Comparison of ENCODE assay signal across 8 cellular contexts in the genomic region with DNA sequence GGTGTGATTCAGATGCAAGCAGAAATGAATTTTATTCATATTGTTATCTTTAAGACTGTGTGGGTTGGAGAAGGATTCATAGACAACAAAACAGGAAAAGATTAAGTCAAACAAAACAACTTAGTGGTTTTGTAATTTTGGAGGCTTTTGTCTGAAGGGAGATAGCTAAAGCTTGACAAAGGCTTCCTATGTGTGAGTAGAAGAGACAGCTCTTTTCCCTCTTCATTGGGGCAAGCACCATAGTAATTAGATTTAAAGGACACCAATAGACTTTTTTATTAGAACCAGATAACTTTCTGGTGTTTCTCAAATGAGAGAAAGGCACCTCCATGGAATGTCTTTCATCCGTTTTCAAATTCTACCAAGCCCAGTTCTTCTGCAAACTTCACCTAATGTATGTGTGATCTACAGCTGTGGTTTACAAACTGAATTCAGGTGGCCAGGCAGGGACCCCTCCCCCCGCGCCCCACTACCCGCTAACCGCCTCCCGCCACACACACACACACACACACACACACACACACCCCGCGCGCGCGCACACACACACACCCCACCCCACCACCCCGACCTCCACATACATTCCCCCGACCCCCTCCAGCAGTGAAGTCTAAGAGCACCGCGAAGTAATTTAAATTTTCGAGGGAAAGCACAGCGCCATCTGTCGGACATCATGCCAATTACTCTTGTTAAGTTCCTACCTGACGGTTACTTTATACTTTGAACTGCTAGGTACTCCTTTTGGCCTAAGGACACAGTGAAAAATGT. TPM values are rescaled to one million over a fixed set of nuclear protein-coding genes. Genes with fewer than 3 reads are reported as not detected.
DNase-seq lines count a peak whose midpoint lies in the region; ATAC-seq and TF ChIP-seq lines count a peak whose summit lies in the region.

No MANE protein-coding gene starts in this region.

- H3K36me3 Mint-ChIP-seq in activated CD8-positive, alpha-beta T cell treated with anti-CD3 and anti-CD28 coated beads, Interleukin-2, amount 10 ng/mL, durations not matched to agents 7 days and 5 days (ENCODE audit: low read depth) = no peaks in the 10 kb centered on the region
- H3K36me3 Mint-ChIP-seq in endodermal cell (ENCODE audit: low read depth) = no peaks in the 10 kb centered on the region
- no peaks in the 10 kb centered on the region for H3K36me3 Mint-ChIP-seq in stimulated activated memory B cell treated with anti-CD40 and anti-IgM and Interleukin-4, amounts not matched to agents 10 μg/mL and 1 μg/mL and 100 μg/mL, for 72 hours
- H3K36me3 Mint-ChIP-seq in Caco-2 (ENCODE audit: insufficient read depth, unreplicated experiment) = no peaks in the 10 kb centered on the region

- H3K9me3 Mint-ChIP-seq in activated CD8-positive, alpha-beta T cell treated with anti-CD3 and anti-CD28 coated beads, Interleukin-2, amount 10 ng/mL, durations not matched to agents 7 days and 5 days (ENCODE audit: insufficient read depth) = no peaks in the 10 kb centered on the region
- H3K9me3 Mint-ChIP-seq in endodermal cell (no peaks in the 10 kb centered on the region), Caco-2 (ENCODE audit: unreplicated experiment) (peaks cover 9% of the 10 kb centered on the region)
- H3K9me3 Mint-ChIP-seq in stimulated activated memory B cell treated with anti-CD40 and anti-IgM and Interleukin-4, amounts not matched to agents 10 μg/mL and 1 μg/mL and 100 μg/mL, for 72 hours = no peaks in the 10 kb centered on the region

- H3K27ac ChIP-seq in endodermal cell (ENCODE audit: low read depth, low read length) = no peak overlapping the region
- no peak overlapping the region for H3K27ac ChIP-seq in mucosa of rectum (ENCODE audit: low read depth in 2 of 2, low read length in 2 of 2)

- TF ChIP-seq CTCF in NB4 (IDR thresholded peaks at IDR 0.05; ENCODE audit: low read depth, low read length) = peak; percentile 61
- TF ChIP-seq CTCF in endodermal cell (conservative IDR thresholded peaks at IDR 0.05) = peak; percentile 76
- TF ChIP-seq CTCF in Caco-2 (IDR thresholded peaks at IDR 0.05; ENCODE audit: insufficient read depth in 1 of 2, low read depth in 1 of 2, low read length in 1 of 2, severe bottlenecking in 1 of 2, unreplicated experiment in 1 of 2) = peak in 1 of 2 experiments; percentile 21

- H3K4me3 ChIP-seq in H7 (ENCODE audit: insufficient read depth, low read depth, low read length) (peak overlapping the region; percentile 18), NB4 (ENCODE audit: low read depth, low read length) (no peak overlapping the region), endodermal cell (ENCODE audit: low read length) (peak overlapping the region; percentile 68), mucosa of rectum (ENCODE audit: low read length in 2 of 2) (peak overlapping the region; percentile 27 to 47), Caco-2 (ENCODE audit: low read depth, low read length) (no peak overlapping the region)

- DNase-seq in EL = peak; percentile 56
- DNase-seq in H7 = peak; percentile 84
- peak; percentile 77 for DNase-seq in NB4 (ENCODE audit: low read depth)
- peak; percentile 78 for DNase-seq in activated CD8-positive, alpha-beta T cell treated with anti-CD3 and anti-CD28 coated beads, Interleukin-2, amount 10 ng/mL, durations not matched to agents 7 days and 5 days
- peak; percentile 91 for DNase-seq in endodermal cell
- DNase-seq in Caco-2 = no peak

- H3K9me3 ChIP-seq in endodermal cell (ENCODE audit: control insufficient read depth, low read length) (no peaks in the 10 kb centered on the region), mucosa of rectum (ENCODE audit: control insufficient read depth in 2 of 2, low read length in 2 of 2) (no peaks in the 10 kb centered on the region), Caco-2 (no peaks in the 10 kb centered on the region)

- peaks cover 12% of the 10 kb centered on the region for H3K4me1 Mint-ChIP-seq in activated CD8-positive, alpha-beta T cell treated with anti-CD3 and anti-CD28 coated beads, Interleukin-2, amount 10 ng/mL, durations not matched to agents 7 days and 5 days (ENCODE audit: low read depth)
- H3K4me1 Mint-ChIP-seq in endodermal cell (peaks cover 9% of the 10 kb centered on the region), Caco-2 (ENCODE audit: low read depth, unreplicated experiment) (peaks cover 23% of the 10 kb centered on the region)
- peaks cover 7% of the 10 kb centered on the region for H3K4me1 Mint-ChIP-seq in stimulated activated memory B cell treated with anti-CD40 and anti-IgM and Interleukin-4, amounts not matched to agents 10 μg/mL and 1 μg/mL and 100 μg/mL, for 72 hours

- H3K9ac ChIP-seq in endodermal cell (ENCODE audit: extremely low read depth, low read length, poor library complexity, severe bottlenecking) = no peak overlapping the region
- peak overlapping the region in 1 of 2 donors; percentile 9 for H3K9ac ChIP-seq in mucosa of rectum (ENCODE audit: low read depth in 1 of 2, low read length in 2 of 2)

- H3K27ac Mint-ChIP-seq in activated CD8-positive, alpha-beta T cell treated with anti-CD3 and anti-CD28 coated beads, Interleukin-2, amount 10 ng/mL, durations not matched to agents 7 days and 5 days = no peak overlapping the region
- peak overlapping the region; percentile 30 for H3K27ac Mint-ChIP-seq in endodermal cell
- H3K27ac Mint-ChIP-seq in stimulated activated memory B cell treated with anti-CD40 and anti-IgM and Interleukin-4, amounts not matched to agents 10 μg/mL and 1 μg/mL and 100 μg/mL, for 72 hours = no peak overlapping the region
- H3K27ac Mint-ChIP-seq in Caco-2 (ENCODE audit: unreplicated experiment) = no peak overlapping the region

- CTCF ChIA-PET in activated CD8-positive, alpha-beta T cell treated with anti-CD3 and anti-CD28 coated beads, Interleukin-2, amount 10 ng/mL, durations not matched to agents 7 days and 5 days (lab: Charles Lee) = interaction anchor here (0.7 to 3.0 kb wide), 25 partner anchors 12 to 478 kb away, joined by 3 to 15 read pairs (median 4); no protein-coding TSS in a partner anchor
- CTCF ChIA-PET in Caco-2 (lab: Charles Lee) = no interaction called here

- H3K27me3 Mint-ChIP-seq in activated CD8-positive, alpha-beta T cell treated with anti-CD3 and anti-CD28 coated beads, Interleukin-2, amount 10 ng/mL, durations not matched to agents 7 days and 5 days (ENCODE audit: low read depth) = peaks cover 13% of the 10 kb centered on the region
- H3K27me3 Mint-ChIP-seq in endodermal cell (ENCODE audit: insufficient read depth) (no peaks in the 10 kb centered on the region), Caco-2 (ENCODE audit: insufficient read depth, unreplicated experiment) (no peaks in the 10 kb centered on the region)
- H3K27me3 Mint-ChIP-seq in stimulated activated memory B cell treated with anti-CD40 and anti-IgM and Interleukin-4, amounts not matched to agents 10 μg/mL and 1 μg/mL and 100 μg/mL, for 72 hours = peaks cover 14% of the 10 kb centered on the region

- H3K27me3 ChIP-seq in H7 (ENCODE audit: control insufficient read depth, insufficient read depth, low read length) = no peaks in the 10 kb centered on the region
- no peaks in the 10 kb centered on the region for H3K27me3 ChIP-seq in endodermal cell (ENCODE audit: control insufficient read depth, insufficient read depth, low read length, poor library complexity, severe bottlenecking)
- H3K27me3 ChIP-seq in mucosa of rectum (ENCODE audit: control insufficient read depth in 2 of 2, insufficient read depth in 2 of 2, low read length in 2 of 2) = no peaks in the 10 kb centered on the region
- no peaks in the 10 kb centered on the region for H3K27me3 ChIP-seq in Caco-2 (replicated peaks; ENCODE audit: control insufficient read depth, insufficient read depth, low read length)

- peak; percentile 79 for ATAC-seq in activated CD8-positive, alpha-beta T cell treated with anti-CD3 and anti-CD28 coated beads, Interleukin-2, amount 10 ng/mL, durations not matched to agents 7 days and 5 days
- ATAC-seq in stimulated activated memory B cell treated with anti-CD40 and anti-IgM and Interleukin-4, amounts not matched to agents 10 μg/mL and 1 μg/mL and 100 μg/mL, for 72 hours = peak; percentile 65

- H3K4me1 ChIP-seq in endodermal cell (ENCODE audit: control insufficient read depth, insufficient read depth, low read length) (no peaks in the 10 kb centered on the region), mucosa of rectum (ENCODE audit: control insufficient read depth in 2 of 2, insufficient read depth in 2 of 2, low read length in 2 of 2) (no peaks in the 10 kb centered on the region), Caco-2 (peaks cover 21% of the 10 kb centered on the region)

- BruUV-seq in Caco-2 (replicated peaks; lab: Mats Ljungman, UMichigan) = no TSS peak

- no peak for TF ChIP-seq POLR2A in NB4 (IDR thresholded peaks at IDR 0.05; ENCODE audit: extremely low read depth, insufficient read length)

- no peaks in the 10 kb centered on the region for H3K36me3 ChIP-seq in H7 (replicated peaks; ENCODE audit: control insufficient read depth, insufficient read depth, low read length)
- no peaks in the 10 kb centered on the region for H3K36me3 ChIP-seq in endodermal cell (ENCODE audit: control insufficient read depth, insufficient read depth, low read length)
- H3K36me3 ChIP-seq in mucosa of rectum (ENCODE audit: control insufficient read depth in 2 of 2, insufficient read depth in 2 of 2, low read length in 2 of 2) = no peaks in the 10 kb centered on the region
- no peaks in the 10 kb centered on the region for H3K36me3 ChIP-seq in Caco-2 (ENCODE audit: control insufficient read depth, insufficient read depth, low read length)

- intact Hi-C loops in Caco-2 (cut with micrococcal nuclease; ENCODE audit: unreplicated experiment) = loop anchor here (10.0 kb wide), 1 partner anchor 121 kb away; no protein-coding TSS in a partner anchor

- 2 to 3% methylated on average over 6 to 19 of the region's 19 CpGs for WGBS in endodermal cell (ENCODE audit: insufficient coverage in 1 of 2, insufficient read length in 1 of 2), 2 experiments

- POLR2A ChIA-PET in activated CD8-positive, alpha-beta T cell treated with anti-CD3 and anti-CD28 coated beads, Interleukin-2, amount 10 ng/mL, durations not matched to agents 7 days and 5 days (lab: Charles Lee) = no interaction called here
- POLR2A ChIA-PET in Caco-2 (lab: Charles Lee) = no interaction called here

- peak overlapping the region; percentile 54 for H3K4me3 Mint-ChIP-seq in activated CD8-positive, alpha-beta T cell treated with anti-CD3 and anti-CD28 coated beads, Interleukin-2, amount 10 ng/mL, durations not matched to agents 7 days and 5 days
- H3K4me3 Mint-ChIP-seq in endodermal cell (peak overlapping the region; percentile 58), Caco-2 (ENCODE audit: unreplicated experiment) (no peak overlapping the region)
- H3K4me3 Mint-ChIP-seq in stimulated activated memory B cell treated with anti-CD40 and anti-IgM and Interleukin-4, amounts not matched to agents 10 μg/mL and 1 μg/mL and 100 μg/mL, for 72 hours = peak overlapping the region; percentile 31

RNA-seq across cellular contexts. Expression of a gene that starts 31.7 kb away (rescaled TPM):
- 0.89 and 1.3 TPM in 2 replicates for total RNA-seq in H7 (2014; rRNA removed; shearing (Covaris generic))
- total RNA-seq in activated CD8-positive, alpha-beta T cell treated with anti-CD3 and anti-CD28 coated beads, Interleukin-2, amount 10 ng/mL, durations not matched to agents 7 days and 5 days = not detected
- total RNA-seq in endodermal cell (1 to 10 TPM; 2.8 to 6.1 TPM), Caco-2 (2022) (2.8 and 3.9 TPM in 2 replicates)
- polyA plus RNA-seq in endodermal cell (2013, experiment 1 of 2) = 3.7 TPM
- polyA plus RNA-seq in endodermal cell (2013, experiment 2 of 2) = 2.4 TPM

Comparison
In these comparisons a context has a peak if more than half of its experiments do, and no peak if none do; other contexts are left out.
1. DNase-seq: peak in EL (single experiment), H7 (single experiment), NB4 (single experiment), activated CD8-positive, alpha-beta T cell treated with anti-CD3 and anti-CD28 coated beads, Interleukin-2, amount 10 ng/mL, durations not matched to agents 7 days and 5 days (single experiment) and endodermal cell (single experiment); none in Caco-2 (0 of 2).
2. H3K4me3 ChIP-seq: peak in H7 (single experiment), endodermal cell (single experiment) and mucosa of rectum (2 of 2); none in NB4 (single experiment) and Caco-2 (single experiment).